11 cellular contexts compared by ENCODE assay signal in genomic region chr10:101229275-101230184, GRCh38. TPM values are rescaled to one million over a fixed set of nuclear protein-coding genes. Genes with fewer than 3 reads are reported as not detected.
DNase-seq lines count a peak whose midpoint lies in the region; ATAC-seq, FAIRE-seq and TF ChIP-seq lines count a peak whose summit lies in the region.
"Had no signal": no experiment of that assay in that cellular context is flagged by ENCODE, and none has a peak within 500 bp of the region (broad histone marks: within the 10 kb centered on the region; RNA-seq: fewer than 3 reads in every experiment).

A gene with protein sequence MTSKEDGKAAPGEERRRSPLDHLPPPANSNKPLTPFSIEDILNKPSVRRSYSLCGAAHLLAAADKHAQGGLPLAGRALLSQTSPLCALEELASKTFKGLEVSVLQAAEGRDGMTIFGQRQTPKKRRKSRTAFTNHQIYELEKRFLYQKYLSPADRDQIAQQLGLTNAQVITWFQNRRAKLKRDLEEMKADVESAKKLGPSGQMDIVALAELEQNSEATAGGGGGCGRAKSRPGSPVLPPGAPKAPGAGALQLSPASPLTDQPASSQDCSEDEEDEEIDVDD (minus strand): TSS chr10:101229463. CDS start chr10:101228815, 648 bp downstream.

- POLR2A ChIA-PET in CD8-positive, alpha-beta T cell (lab: Charles Lee), result no interaction called here
- POLR2A ChIA-PET in HEK293 (lab: Yijun Ruan, JAX), result interaction anchor here (0.8 to 2.3 kb wide), 9 partner anchors 9 to 589 kb away, joined by 3 to 11 read pairs (median 4); partner anchors contain the start of gene OGA

- H3K36me3 Mint-ChIP-seq in CD8-positive, alpha-beta T cell, result no peaks in the 10 kb centered on the region
- H3K36me3 Mint-ChIP-seq in brain (no peaks in the 10 kb centered on the region), nephron progenitor cell (ENCODE audit: low read depth) (no peaks in the 10 kb centered on the region)

- TF ChIP-seq CTCF in CD8-positive, alpha-beta T cell (IDR thresholded peaks at IDR 0.05), result no peak
- TF ChIP-seq CTCF in HEK293 (tag by site-specific recombination; IDR thresholded peaks at IDR 0.05) (no peak; the same call in 1 of the 2 replicates), brain (conservative IDR thresholded peaks at IDR 0.05) (no peak), nephron progenitor cell (IDR thresholded peaks at IDR 0.05) (no peak), pancreas (IDR thresholded peaks at IDR 0.05) (no peak)

- peak within 1 kb of the TSS; percentile 35 for H3K4me3 Mint-ChIP-seq in CD8-positive, alpha-beta T cell
- H3K4me3 Mint-ChIP-seq in brain, result peak within 1 kb of the TSS; percentile 4 to 90 (median 81)
- peak within 1 kb of the TSS; percentile 74 for H3K4me3 Mint-ChIP-seq in nephron progenitor cell

- CTCF ChIA-PET in CD8-positive, alpha-beta T cell (lab: Charles Lee), result interaction anchor here (1.1 to 3.3 kb wide), 3 partner anchors 9 to 16 kb away, joined by 3 to 15 read pairs (median 4); no protein-coding TSS in a partner anchor
- CTCF ChIA-PET in HEK293 (lab: Yijun Ruan, JAX), result interaction anchor here (0.7 to 2.4 kb wide), 9 partner anchors 16 to 373 kb away, joined by 3 to 19 read pairs (median 3); no protein-coding TSS in a partner anchor

- peak; percentile 15 for ATAC-seq in CD8-positive, alpha-beta T cell
- ATAC-seq in pancreas, result no peak

- H3K27ac ChIP-seq in CD8-positive, alpha-beta T cell (ENCODE audit: low read depth, low read length), result no peak within 1 kb of the TSS
- H3K27ac ChIP-seq in HEK293 (ENCODE audit: extremely low read depth, low read depth, low read length) (peak within 1 kb of the TSS; percentile 67), pancreas (no peak within 1 kb of the TSS)

- H3K27ac Mint-ChIP-seq in CD8-positive, alpha-beta T cell, result no peak within 1 kb of the TSS
- H3K27ac Mint-ChIP-seq in brain (peak within 1 kb of the TSS in 2 of 5 experiments; percentile 86 to 92), nephron progenitor cell (no peak within 1 kb of the TSS)

- no peak within 1 kb of the TSS for H3K4me3 ChIP-seq in CD8-positive, alpha-beta T cell (ENCODE audit: low read depth, low read length)
- H3K4me3 ChIP-seq in HEK293 (ENCODE audit: low read depth, low read length) (peak within 1 kb of the TSS; percentile 60), pancreas (peak within 1 kb of the TSS in 2 of 4 donors; percentile 11 to 29)

- DNase-seq in CD8-positive, alpha-beta T cell, result no peak
- DNase-seq in nephron progenitor cell (peak; percentile 54), COLO668 (lab: John Stamatoyannopoulos, UW; ENCODE audit: unreplicated experiment) (no peak), NCI-H1048 (lab: John Stamatoyannopoulos, UW) (no peak), NCI-H446 treated with DMSO at 0.1 percent for 48 hours (lab: John Stamatoyannopoulos, UW) (no peak), pancreas (no peak)
- DNase-seq: dermis blood vessel endothelial cell; stimulated activated CD4-positive, alpha-beta T cell treated with anti-CD3 and anti-CD28 coated beads, Interleukin-1b, Interleukin-23, amount 100 ng/mL, for 48 hours had no signal

- FAIRE-seq in pancreas (lab: Jason Lieb, UNC), result no peak
- FAIRE-seq: HTR-8/SVneo had no signal

- 4 to 5% methylated on average over 58 to 63 of the region's 63 CpGs for WGBS in pancreas, 2 donors

- H3K27me3 Mint-ChIP-seq in CD8-positive, alpha-beta T cell (ENCODE audit: low read depth), result peaks cover 75% of the 10 kb centered on the region
- peaks cover 99% of the 10 kb centered on the region for H3K27me3 Mint-ChIP-seq in brain
- peaks cover 99% of the 10 kb centered on the region for H3K27me3 Mint-ChIP-seq in nephron progenitor cell (ENCODE audit: low read depth, poor library complexity)

- H3K9me3 Mint-ChIP-seq in CD8-positive, alpha-beta T cell, result no peaks in the 10 kb centered on the region
- H3K9me3 Mint-ChIP-seq in brain (peaks cover 0 to 5% (median 0%) of the 10 kb centered on the region in 5 experiments), nephron progenitor cell (no peaks in the 10 kb centered on the region)

- H3K4me1 Mint-ChIP-seq in CD8-positive, alpha-beta T cell (ENCODE audit: low read depth), result peaks cover 32% of the 10 kb centered on the region
- H3K4me1 Mint-ChIP-seq in brain, result peaks cover 40% of the 10 kb centered on the region
- peaks cover 65% of the 10 kb centered on the region for H3K4me1 Mint-ChIP-seq in nephron progenitor cell

- H3K27me3 ChIP-seq in CD8-positive, alpha-beta T cell (ENCODE audit: insufficient read depth, low read length), result peaks cover 75% of the 10 kb centered on the region
- H3K27me3 ChIP-seq in pancreas, result peaks cover 0 to 44% (median 15%) of the 10 kb centered on the region in 4 donors

- H3K36me3 ChIP-seq in CD8-positive, alpha-beta T cell (ENCODE audit: insufficient read depth, low read length), result no peaks in the 10 kb centered on the region
- peaks cover 0 to 27% of the 10 kb centered on the region in 2 experiments; a peak in 1 of 3 replicates for H3K36me3 ChIP-seq in HEK293 (ENCODE audit: control insufficient read depth in 2 of 2, insufficient read depth in 1 of 2, low read length in 2 of 2)
- H3K36me3 ChIP-seq in pancreas, result no peaks in the 10 kb centered on the region

- intact Hi-C loops in CD8-positive, alpha-beta T cell (cut with DNase I, micrococcal nuclease), result no loop called here
- intact Hi-C loops in pancreas (cut with DNase I), result no loop called here

- peaks cover 51% of the 10 kb centered on the region for H3K4me1 ChIP-seq in CD8-positive, alpha-beta T cell (ENCODE audit: insufficient read depth, low read length)
- peaks cover 9% of the 10 kb centered on the region for H3K4me1 ChIP-seq in HEK293 (ENCODE audit: control insufficient read depth, insufficient read depth, low read length)
- H3K4me1 ChIP-seq in pancreas, result peaks cover 4 to 29% (median 18%) of the 10 kb centered on the region in 3 donors

- H3K9me3 ChIP-seq in CD8-positive, alpha-beta T cell (ENCODE audit: low read length), result no peaks in the 10 kb centered on the region
- H3K9me3 ChIP-seq in HEK293 (ENCODE audit: control insufficient read depth, insufficient read depth, low read depth, low read length) (no peaks in the 10 kb centered on the region), pancreas (no peaks in the 10 kb centered on the region)

TF ChIP-seq in HEK293, 187 proteins besides CTCF, POLR2A, EP300 and RAD21 (continues in another document):
- no peak for TF ChIP-seq HOXC10 (CRISPR knock-in tag; IDR thresholded peaks at IDR 0.05)
- no peak for TF ChIP-seq ZNF571 (tag by site-specific recombination; IDR thresholded peaks at IDR 0.05)
- TF ChIP-seq ZNF274 (IDR thresholded peaks at IDR 0.05; ENCODE audit: low read length), result no peak
- TF ChIP-seq ZNF274 (tag by site-specific recombination; IDR thresholded peaks at IDR 0.05; ENCODE audit: borderline replicate concordance), result no peak
- no peak for TF ChIP-seq ZNF560 (tag by site-specific recombination; IDR thresholded peaks at IDR 0.05; ENCODE audit: borderline replicate concordance)
- TF ChIP-seq TRIM28 (IDR thresholded peaks at IDR 0.05; ENCODE audit: borderline replicate concordance, low read length), result no peak
- no peak for TF ChIP-seq ZNF202 (tag by site-specific recombination; IDR thresholded peaks at IDR 0.05; ENCODE audit: borderline replicate concordance)
- TF ChIP-seq SETDB1 (IDR thresholded peaks at IDR 0.05; ENCODE audit: insufficient read length, low read length), result no peak
- peak; percentile 65 for TF ChIP-seq ZNF843 (tag by site-specific recombination; IDR thresholded peaks at IDR 0.05)
- peak; percentile 71 for TF ChIP-seq FEZF1 (tag by site-specific recombination; IDR thresholded peaks at IDR 0.05)
- TF ChIP-seq SCRT2 (tag by site-specific recombination; IDR thresholded peaks at IDR 0.05), result peak; percentile 66
- no peak for TF ChIP-seq KLF1 (tag by site-specific recombination; IDR thresholded peaks at IDR 0.05)
- TF ChIP-seq ZBTB7A (tag by site-specific recombination; IDR thresholded peaks at IDR 0.05; ENCODE audit: low read depth), result peak; percentile 75; the same call in 1 of the 2 replicates
- TF ChIP-seq ZNF501 (tag by site-specific recombination; IDR thresholded peaks at IDR 0.05), result peak; percentile 57; the same call in 1 of the 2 replicates
- TF ChIP-seq, protein P1, sequence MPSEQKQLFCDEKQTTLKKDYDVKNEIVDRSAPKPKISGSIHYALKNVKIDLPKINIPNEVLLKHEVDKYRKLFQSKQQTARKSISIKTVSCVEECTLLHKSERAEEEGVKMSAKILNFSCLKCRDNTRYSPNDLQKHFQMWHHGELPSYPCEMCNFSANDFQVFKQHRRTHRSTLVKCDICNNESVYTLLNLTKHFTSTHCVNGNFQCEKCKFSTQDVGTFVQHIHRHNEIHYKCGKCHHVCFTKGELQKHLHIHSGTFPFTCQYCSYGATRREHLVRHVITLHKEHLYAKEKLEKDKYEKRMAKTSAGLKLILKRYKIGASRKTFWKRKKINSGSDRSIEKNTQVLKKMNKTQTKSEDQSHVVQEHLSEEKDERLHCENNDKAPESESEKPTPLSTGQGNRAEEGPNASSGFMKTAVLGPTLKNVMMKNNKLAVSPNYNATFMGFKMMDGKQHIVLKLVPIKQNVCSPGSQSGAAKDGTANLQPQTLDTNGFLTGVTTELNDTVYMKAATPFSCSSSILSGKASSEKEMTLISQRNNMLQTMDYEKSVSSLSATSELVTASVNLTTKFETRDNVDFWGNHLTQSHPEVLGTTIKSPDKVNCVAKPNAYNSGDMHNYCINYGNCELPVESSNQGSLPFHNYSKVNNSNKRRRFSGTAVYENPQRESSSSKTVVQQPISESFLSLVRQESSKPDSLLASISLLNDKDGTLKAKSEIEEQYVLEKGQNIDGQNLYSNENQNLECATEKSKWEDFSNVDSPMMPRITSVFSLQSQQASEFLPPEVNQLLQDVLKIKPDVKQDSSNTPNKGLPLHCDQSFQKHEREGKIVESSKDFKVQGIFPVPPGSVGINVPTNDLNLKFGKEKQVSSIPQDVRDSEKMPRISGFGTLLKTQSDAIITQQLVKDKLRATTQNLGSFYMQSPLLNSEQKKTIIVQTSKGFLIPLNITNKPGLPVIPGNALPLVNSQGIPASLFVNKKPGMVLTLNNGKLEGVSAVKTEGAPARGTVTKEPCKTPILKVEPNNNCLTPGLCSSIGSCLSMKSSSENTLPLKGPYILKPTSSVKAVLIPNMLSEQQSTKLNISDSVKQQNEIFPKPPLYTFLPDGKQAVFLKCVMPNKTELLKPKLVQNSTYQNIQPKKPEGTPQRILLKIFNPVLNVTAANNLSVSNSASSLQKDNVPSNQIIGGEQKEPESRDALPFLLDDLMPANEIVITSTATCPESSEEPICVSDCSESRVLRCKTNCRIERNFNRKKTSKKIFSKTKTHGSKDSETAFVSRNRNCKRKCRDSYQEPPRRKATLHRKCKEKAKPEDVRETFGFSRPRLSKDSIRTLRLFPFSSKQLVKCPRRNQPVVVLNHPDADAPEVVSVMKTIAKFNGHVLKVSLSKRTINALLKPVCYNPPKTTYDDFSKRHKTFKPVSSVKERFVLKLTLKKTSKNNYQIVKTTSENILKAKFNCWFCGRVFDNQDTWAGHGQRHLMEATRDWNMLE (tag by site-specific recombination; conservative IDR thresholded peaks at IDR 0.05; ENCODE audit: low read depth), result no peak
- TF ChIP-seq ZNF211 (tag by site-specific recombination; IDR thresholded peaks at IDR 0.05; ENCODE audit: low read depth), result no peak

RNA-seq across cellular contexts. Expression of the gene that starts here (rescaled TPM):
- not detected for total RNA-seq in CD8-positive, alpha-beta T cell
- polyA plus RNA-seq in brain (ENCODE audit: insufficient read depth, low read depth, low replicate concordance), result not detected
- not detected for total RNA-seq in pancreas
- polyA plus RNA-seq in pancreas, result not detected
- total RNA-seq: dermis blood vessel endothelial cell had no signal

Comparison
In these comparisons a context has a peak if more than half of its experiments do, and no peak if none do; other contexts are left out.
1. Peak in ATAC-seq in CD8-positive, alpha-beta T cell; RNA of the gene not detected or under 1 TPM.